In genomic region chr7:41942468-41943097, GRCh38 we compare ENCODE assay signal across 8 cellular contexts.
DNase-seq lines count a peak whose midpoint lies in the region; ATAC-seq and TF ChIP-seq lines count a peak whose summit lies in the region.

No MANE protein-coding gene starts in this region.

- peak; percentile 10 to 14 for ATAC-seq in activated T-cell treated with anti-CD3 and anti-CD28 coated beads, Interleukin-2, amount 50 U/mL, for 72 hours (replicated peaks in 1 of 2)
- no peak for ATAC-seq in HG03045 (IDR thresholded peaks at IDR 0.05; ENCODE audit: unreplicated experiment)

- TF ChIP-seq CTCF in hepatocyte (IDR thresholded peaks at IDR 0.05; ENCODE audit: poor library complexity): no peak

- peaks cover 59% of the 10 kb centered on the region for H3K27me3 Mint-ChIP-seq in activated T-cell treated with anti-CD3 and anti-CD28 coated beads, Interleukin-2, amount 50 U/mL, for 72 hours (ENCODE audit: low read depth)
- H3K27me3 Mint-ChIP-seq in activated T-cell treated with anti-CD3 and anti-CD28 coated beads, Interleukin-2, amount 50 U/mL, for 24 hours: peaks cover 49% of the 10 kb centered on the region
- H3K27me3 Mint-ChIP-seq in activated CD4-positive, alpha-beta T cell treated with anti-CD3 and anti-CD28 coated beads, Interleukin-2, amount 10 ng/mL, durations not matched to agents 24 days and 14 days: peaks cover 20% of the 10 kb centered on the region

- H3K79me2 ChIP-seq in hepatocyte: no peaks in the 10 kb centered on the region

- H3K36me3 Mint-ChIP-seq in activated T-cell treated with anti-CD3 and anti-CD28 coated beads, Interleukin-2, amount 50 U/mL, for 72 hours (ENCODE audit: insufficient read depth in 2 of 2): no peaks in the 10 kb centered on the region
- no peaks in the 10 kb centered on the region for H3K36me3 Mint-ChIP-seq in activated T-cell treated with anti-CD3 and anti-CD28 coated beads, Interleukin-2, amount 50 U/mL, for 24 hours (ENCODE audit: low read depth)
- H3K36me3 Mint-ChIP-seq in activated CD4-positive, alpha-beta T cell treated with anti-CD3 and anti-CD28 coated beads, Interleukin-2, amount 10 ng/mL, durations not matched to agents 24 days and 14 days (ENCODE audit: low read depth): no peaks in the 10 kb centered on the region

- peak overlapping the region; percentile 31 for H2AFZ ChIP-seq in hepatocyte

- H3K36me3 ChIP-seq in NT2/D1 (ENCODE audit: insufficient read depth, insufficient read length, low read length): no peaks in the 10 kb centered on the region
- H3K36me3 ChIP-seq in hepatocyte (replicated peaks; ENCODE audit: insufficient read depth, low read depth): no peaks in the 10 kb centered on the region
- no peaks in the 10 kb centered on the region for H3K36me3 ChIP-seq in stomach smooth muscle (ENCODE audit: control insufficient read depth in 2 of 2, insufficient read depth in 2 of 2, low read length in 2 of 2)

- no peaks in the 10 kb centered on the region for H4K20me1 ChIP-seq in hepatocyte (ENCODE audit: insufficient read depth, poor library complexity, severe bottlenecking)

- H3K27ac ChIP-seq in hepatocyte (peak overlapping the region; percentile 67), stomach smooth muscle (ENCODE audit: low read length) (peak overlapping the region; percentile 60)

- H3K9me3 Mint-ChIP-seq in activated T-cell treated with anti-CD3 and anti-CD28 coated beads, Interleukin-2, amount 50 U/mL, for 72 hours: no peaks in the 10 kb centered on the region
- no peaks in the 10 kb centered on the region for H3K9me3 Mint-ChIP-seq in activated T-cell treated with anti-CD3 and anti-CD28 coated beads, Interleukin-2, amount 50 U/mL, for 24 hours
- H3K9me3 Mint-ChIP-seq in activated CD4-positive, alpha-beta T cell treated with anti-CD3 and anti-CD28 coated beads, Interleukin-2, amount 10 ng/mL, durations not matched to agents 24 days and 14 days: no peaks in the 10 kb centered on the region

- peak overlapping the region in 1 of 2 donors; percentile 20 for H3K4me3 Mint-ChIP-seq in activated T-cell treated with anti-CD3 and anti-CD28 coated beads, Interleukin-2, amount 50 U/mL, for 72 hours
- no peak overlapping the region for H3K4me3 Mint-ChIP-seq in activated T-cell treated with anti-CD3 and anti-CD28 coated beads, Interleukin-2, amount 50 U/mL, for 24 hours
- no peak overlapping the region for H3K4me3 Mint-ChIP-seq in activated CD4-positive, alpha-beta T cell treated with anti-CD3 and anti-CD28 coated beads, Interleukin-2, amount 10 ng/mL, durations not matched to agents 24 days and 14 days

- H3K4me1 ChIP-seq in NT2/D1 (ENCODE audit: insufficient read depth, insufficient read length) (peaks cover 7% of the 10 kb centered on the region), hepatocyte (ENCODE audit: insufficient read depth) (peaks cover 13% of the 10 kb centered on the region), stomach smooth muscle (ENCODE audit: control insufficient read depth, insufficient read depth, low read length) (peaks cover 23% of the 10 kb centered on the region)

- intact Hi-C loops in activated CD4-positive, alpha-beta T cell treated with anti-CD3 and anti-CD28 coated beads, Interleukin-2, amount 10 ng/mL, durations not matched to agents 24 days and 14 days (cut with micrococcal nuclease): loop anchor here (2.0 to 5.0 kb wide), 3 partner anchors 295 to 1895 kb away; partner anchors contain the start of gene GLI3

- H3K9me2 ChIP-seq in hepatocyte (replicated peaks; ENCODE audit: insufficient read depth): no peaks in the 10 kb centered on the region

- no peak for DNase-seq in activated T-cell treated with anti-CD3 and anti-CD28 coated beads, Interleukin-2, amount 50 U/mL, for 72 hours
- no peak for DNase-seq in activated T-cell treated with anti-CD3 and anti-CD28 coated beads, Interleukin-2, amount 50 U/mL, for 24 hours
- no peak for DNase-seq in NT2/D1 (ENCODE audit: low read depth, low spot score)
- DNase-seq in hepatocyte (ENCODE audit: low spot score): peak; percentile 79
- no peak for DNase-seq in CD1c-positive myeloid dendritic cell (ENCODE audit: extremely low spot score)
- no peak for DNase-seq in activated CD4-positive, alpha-beta T cell treated with anti-CD3 and anti-CD28 coated beads, Interleukin-2, amount 10 ng/mL, durations not matched to agents 24 days and 14 days

- whole genome bisulfite sequencing in hepatocyte (ENCODE audit: low lambda C conversion rate, missing lambda C conversion rate): 49% methylated on average over 23 of the region's 23 CpGs

- H3K4me1 Mint-ChIP-seq in activated T-cell treated with anti-CD3 and anti-CD28 coated beads, Interleukin-2, amount 50 U/mL, for 72 hours (ENCODE audit: low read depth): peaks cover 9% of the 10 kb centered on the region
- H3K4me1 Mint-ChIP-seq in activated T-cell treated with anti-CD3 and anti-CD28 coated beads, Interleukin-2, amount 50 U/mL, for 24 hours (ENCODE audit: low read depth): peaks cover 11% of the 10 kb centered on the region
- H3K4me1 Mint-ChIP-seq in activated CD4-positive, alpha-beta T cell treated with anti-CD3 and anti-CD28 coated beads, Interleukin-2, amount 10 ng/mL, durations not matched to agents 24 days and 14 days: peaks cover 10% of the 10 kb centered on the region

- H3K27me3 ChIP-seq in NT2/D1 (ENCODE audit: insufficient read depth, insufficient read length) (peaks cover 18% of the 10 kb centered on the region), hepatocyte (no peaks in the 10 kb centered on the region), stomach smooth muscle (ENCODE audit: control insufficient read depth in 1 of 2, insufficient read depth in 2 of 2, low read length in 2 of 2) (peaks cover 0 to 2% of the 10 kb centered on the region in 2 donors)

- H3K4me2 ChIP-seq in hepatocyte: peak overlapping the region; percentile 78

- no peak overlapping the region for H3K27ac Mint-ChIP-seq in activated T-cell treated with anti-CD3 and anti-CD28 coated beads, Interleukin-2, amount 50 U/mL, for 72 hours
- H3K27ac Mint-ChIP-seq in activated T-cell treated with anti-CD3 and anti-CD28 coated beads, Interleukin-2, amount 50 U/mL, for 24 hours: no peak overlapping the region
- no peak overlapping the region for H3K27ac Mint-ChIP-seq in activated CD4-positive, alpha-beta T cell treated with anti-CD3 and anti-CD28 coated beads, Interleukin-2, amount 10 ng/mL, durations not matched to agents 24 days and 14 days

- H3K9me3 ChIP-seq in NT2/D1 (ENCODE audit: insufficient read depth, low read length): no peaks in the 10 kb centered on the region
- no peaks in the 10 kb centered on the region for H3K9me3 ChIP-seq in hepatocyte (ENCODE audit: low read depth)
- H3K9me3 ChIP-seq in stomach smooth muscle (ENCODE audit: control insufficient read depth in 2 of 2, low read length in 2 of 2): no peaks in the 10 kb centered on the region

- H3K4me3 ChIP-seq in NT2/D1 (ENCODE audit: insufficient read length, low read depth): no peak overlapping the region
- H3K4me3 ChIP-seq in hepatocyte: no peak overlapping the region
- H3K4me3 ChIP-seq in stomach smooth muscle (ENCODE audit: low read length in 2 of 2): peak overlapping the region; percentile 54 to 72

- H3K9ac ChIP-seq in NT2/D1 (ENCODE audit: insufficient read length, low read depth): peak overlapping the region; percentile 51
- peak overlapping the region in 1 of 2 donors; percentile 17 for H3K9ac ChIP-seq in stomach smooth muscle (ENCODE audit: low read length in 2 of 2)

Comparison
In these comparisons a context has a peak if more than half of its experiments do, and no peak if none do; other contexts are left out.
1. H3K4me3 ChIP-seq: peak in stomach smooth muscle (2 of 2); none in NT2/D1 (single experiment) and hepatocyte (single experiment).